In genomic region chr5:33260098-33260497, GRCh38 we compare ENCODE assay signal across 2 cellular contexts.
TF ChIP-seq lines count a peak whose summit lies in the region.

No MANE protein-coding gene starts in this region.

TF ChIP-seq in IMR-90, 13 proteins besides CTCF, POLR2A, EP300 and RAD21:
- TF ChIP-seq CHD1 (IDR thresholded peaks at IDR 0.05; ENCODE audit: low read depth, low read length), result no peak
- TF ChIP-seq MAFK (IDR thresholded peaks at IDR 0.05; ENCODE audit: low read depth, low read length), result no peak
- TF ChIP-seq NFE2L2 (IDR thresholded peaks at IDR 0.05; ENCODE audit: low read depth, low read length), result no peak
- no peak for TF ChIP-seq RCOR1 (IDR thresholded peaks at IDR 0.05; ENCODE audit: insufficient replicate concordance, low read length)
- TF ChIP-seq, protein P1, sequence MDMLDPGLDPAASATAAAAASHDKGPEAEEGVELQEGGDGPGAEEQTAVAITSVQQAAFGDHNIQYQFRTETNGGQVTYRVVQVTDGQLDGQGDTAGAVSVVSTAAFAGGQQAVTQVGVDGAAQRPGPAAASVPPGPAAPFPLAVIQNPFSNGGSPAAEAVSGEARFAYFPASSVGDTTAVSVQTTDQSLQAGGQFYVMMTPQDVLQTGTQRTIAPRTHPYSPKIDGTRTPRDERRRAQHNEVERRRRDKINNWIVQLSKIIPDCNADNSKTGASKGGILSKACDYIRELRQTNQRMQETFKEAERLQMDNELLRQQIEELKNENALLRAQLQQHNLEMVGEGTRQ (IDR thresholded peaks at IDR 0.05; ENCODE audit: low read depth, low read length), result no peak
- no peak for TF ChIP-seq CEBPB (IDR thresholded peaks at IDR 0.05; ENCODE audit: low read depth, low read length)
- TF ChIP-seq ELK1 (IDR thresholded peaks at IDR 0.05; ENCODE audit: borderline replicate concordance, low read depth, low read length), result no peak
- no peak for TF ChIP-seq MXI1 (IDR thresholded peaks at IDR 0.05; ENCODE audit: borderline replicate concordance, low read depth, low read length)
- no peak for TF ChIP-seq MAZ (IDR thresholded peaks at IDR 0.05; ENCODE audit: borderline replicate concordance, low read depth, low read length)
- TF ChIP-seq RFX5 (IDR thresholded peaks at IDR 0.05; ENCODE audit: low read depth, low read length), result no peak
- TF ChIP-seq BHLHE40 (IDR thresholded peaks at IDR 0.05; ENCODE audit: low read depth, low read length), result no peak
- no peak for TF ChIP-seq SMC3 (IDR thresholded peaks at IDR 0.05; ENCODE audit: low read depth, low read length)

TF ChIP-seq in endothelial cell of umbilical vein, 7 proteins besides CTCF, POLR2A, EP300 and RAD21:
- TF ChIP-seq JUN (IDR thresholded peaks at IDR 0.05; ENCODE audit: borderline replicate concordance, insufficient read depth, insufficient read length, low read depth) (no peak), GATA2 (IDR thresholded peaks at IDR 0.05; ENCODE audit: insufficient read depth, insufficient read length, low read depth, low read length) (no peak), POLR2AphosphoS5 (IDR thresholded peaks at IDR 0.05; ENCODE audit: insufficient read depth, low read depth, low read length) (no peak), FOS (IDR thresholded peaks at IDR 0.05; ENCODE audit: borderline replicate concordance, insufficient read depth, low read length) (peak; percentile 4), MYC (IDR thresholded peaks at IDR 0.05; ENCODE audit: low read depth, low read length) (no peak)
- TF ChIP-seq, protein P2, sequence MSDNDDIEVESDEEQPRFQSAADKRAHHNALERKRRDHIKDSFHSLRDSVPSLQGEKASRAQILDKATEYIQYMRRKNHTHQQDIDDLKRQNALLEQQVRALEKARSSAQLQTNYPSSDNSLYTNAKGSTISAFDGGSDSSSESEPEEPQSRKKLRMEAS (IDR thresholded peaks at IDR 0.05; ENCODE audit: insufficient read depth, insufficient read length), result no peak
